8 cellular contexts compared by ENCODE assay signal in genomic region chr22:36328635-36329216, GRCh38. TPM values are rescaled to one million over a fixed set of nuclear protein-coding genes. Genes with fewer than 3 reads are reported as not detected.
DNase-seq lines count a peak whose midpoint lies in the region; ATAC-seq and TF ChIP-seq lines count a peak whose summit lies in the region.

No MANE protein-coding gene starts in this region.

- H3K9me3 Mint-ChIP-seq in MCF 10A (ENCODE audit: unreplicated experiment) = no peaks in the 10 kb centered on the region

- H3K27ac Mint-ChIP-seq in MCF 10A (ENCODE audit: low read depth, unreplicated experiment) = peak overlapping the region; percentile 98

- TF ChIP-seq CTCF in MCF 10A (IDR thresholded peaks at IDR 0.05; ENCODE audit: unreplicated experiment) = no peak

- ATAC-seq in HG03439 (IDR thresholded peaks at IDR 0.05; ENCODE audit: unreplicated experiment) (no peak), HG03095 (IDR thresholded peaks at IDR 0.05; ENCODE audit: unreplicated experiment) (no peak)

- TSS peak; percentile 34 for BruUV-seq in MCF 10A (replicated peaks; lab: Mats Ljungman, UMichigan)

- intact Hi-C loops in MCF 10A (cut with micrococcal nuclease) = loop anchor here (2.0 kb wide), 2 partner anchors 46 to 58 kb away; partner anchors contain the start of gene MYH9

- peak overlapping the region; percentile 56 for H3K4me3 Mint-ChIP-seq in MCF 10A (ENCODE audit: unreplicated experiment)

- peaks cover 94% of the 10 kb centered on the region for H3K36me3 Mint-ChIP-seq in MCF 10A (ENCODE audit: insufficient read depth, unreplicated experiment)

- no peaks in the 10 kb centered on the region for H3K27me3 Mint-ChIP-seq in MCF 10A (ENCODE audit: insufficient read depth, unreplicated experiment)

- DNase-seq in ELR (ENCODE audit: low read depth) = peak; percentile 95
- peak; percentile 87 for DNase-seq in MCF 10A (ENCODE audit: unreplicated experiment)
- DNase-seq in kidney tubule cell (ENCODE audit: low spot score) = peak; percentile 98
- peak; percentile 40 to 45 for DNase-seq in stimulated activated CD8-positive, alpha-beta memory T cell treated with anti-CD3 and anti-CD28 coated beads, Interleukin-15, amount 100 ng/mL, for 4 hours (ENCODE audit: low read depth in 2 of 2)
- no peak for DNase-seq in GDM1 (lab: John Stamatoyannopoulos, UW)

- CTCF ChIA-PET in MCF 10A (lab: Yijun Ruan, JAX) = interaction anchor here (1.0 to 3.2 kb wide), 4 partner anchors 27 to 142 kb away, joined by 3 to 19 read pairs (median 8); no protein-coding TSS in a partner anchor

- POLR2A ChIA-PET in MCF 10A (lab: Yijun Ruan, JAX) = interaction anchor here (0.6 to 7.1 kb wide), 24 partner anchors 9 to 201 kb away, joined by 3 to 111 read pairs (median 4); partner anchors contain the start of genes FOXRED2, MYH9 and TXN2

- peaks cover 84% of the 10 kb centered on the region for H3K4me1 Mint-ChIP-seq in MCF 10A (ENCODE audit: insufficient read depth, unreplicated experiment)

TF ChIP-seq in PFSK-1, 5 proteins besides CTCF, POLR2A, EP300 and RAD21:
- TF ChIP-seq SIN3A (IDR thresholded peaks at IDR 0.05; ENCODE audit: borderline replicate concordance, insufficient read depth, low read length) (no peak), FOXP2 (optimal IDR thresholded peaks at IDR 0.05; ENCODE audit: borderline replicate concordance, extremely low read depth, extremely low read length, insufficient read depth) (peak; percentile 60), REST (IDR thresholded peaks at IDR 0.05; ENCODE audit: insufficient read depth in 1 of 2, low read depth in 2 of 2, low read length in 2 of 2) (no peak), POLR2AphosphoS5 (IDR thresholded peaks at IDR 0.05; ENCODE audit: low read depth, low read length) (no peak), TAF1 (IDR thresholded peaks at IDR 0.05; ENCODE audit: borderline replicate concordance, insufficient read depth, low read length) (no peak)

RNA-seq across cellular contexts. Expression of gene MYH9, which starts 59.0 kb away (rescaled TPM):
- polyA plus RNA-seq in PFSK-1 (2012; ENCODE audit: insufficient read length, low read depth) = 518 TPM
- 643 and 653 TPM in 2 replicates for total RNA-seq in MCF 10A (2022)
